In the genomic region with DNA sequence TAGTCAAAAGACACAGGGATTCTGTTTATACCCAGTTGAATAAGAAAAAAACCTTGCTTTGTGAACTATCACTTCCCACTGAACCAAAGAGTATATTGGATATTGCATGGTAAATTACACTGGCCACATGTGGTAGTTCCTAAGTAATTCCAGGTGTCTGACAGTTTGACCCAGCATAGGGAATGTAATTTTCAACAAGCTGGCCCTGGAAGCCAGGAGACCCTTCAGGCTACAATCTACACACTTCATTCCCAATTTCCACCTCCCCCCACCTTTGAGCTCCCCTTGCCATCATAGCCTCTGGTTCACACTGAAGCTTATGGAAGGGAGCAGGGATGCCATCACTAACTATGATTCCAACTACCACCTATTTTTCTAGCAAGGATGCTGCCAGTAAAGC, we compare ENCODE assay signal across 25 cellular contexts. TPM values are rescaled to one million over a fixed set of nuclear protein-coding genes. Genes with fewer than 3 reads are reported as not detected.
"Had no signal": no experiment of that assay in that cellular context is flagged by ENCODE, and none has a peak within 500 bp of the region (broad histone marks: within the 10 kb centered on the region; RNA-seq: fewer than 3 reads in every experiment).

No MANE protein-coding gene starts in this region.

- H3K9me3 ChIP-seq: Peyer's patch, SJSA1 had no signal

- H3K9me3 Mint-ChIP-seq: activated CD4-positive, alpha-beta memory T cell treated with anti-CD3 and anti-CD28 coated beads, Interleukin-2, amount 10 ng/mL, durations not matched to agents 7 days and 5 days; activated naive CD4-positive, alpha-beta T cell treated with anti-CD3 and anti-CD28 coated beads, Interleukin-2, amount 10 ng/mL, durations not matched to agents 7 days and 5 days; activated naive CD8-positive, alpha-beta T cell treated with anti-CD3 and anti-CD28 coated beads for 36 hours; activated T-helper 2 cell treated with anti-CD3 and anti-CD28 coated beads, Interferon-gamma antibody, Interleukin-2, Interleukin-4, amounts not matched to agents 10 μg/mL and 5 μg/mL and 100 μg/mL, durations not matched to agents 14 hours and 24 hours and 36 hours had no signal

- H3K27ac ChIP-seq: Peyer's patch, SJSA1 had no signal

- H3K27ac Mint-ChIP-seq: activated CD4-positive, alpha-beta memory T cell treated with anti-CD3 and anti-CD28 coated beads, Interleukin-2, amount 10 ng/mL, durations not matched to agents 7 days and 5 days; activated naive CD4-positive, alpha-beta T cell treated with anti-CD3 and anti-CD28 coated beads, Interleukin-2, amount 10 ng/mL, durations not matched to agents 7 days and 5 days; activated naive CD8-positive, alpha-beta T cell treated with anti-CD3 and anti-CD28 coated beads for 36 hours; activated T-cell treated with anti-CD3 and anti-CD28 coated beads, Interleukin-2, amount 50 U/mL, for 72 hours; activated T-helper 2 cell treated with anti-CD3 and anti-CD28 coated beads, Interferon-gamma antibody, Interleukin-2, Interleukin-4, amounts not matched to agents 10 μg/mL and 5 μg/mL and 100 μg/mL, durations not matched to agents 14 hours and 24 hours and 36 hours; T-helper 17 cell had no signal

- H3K36me3 ChIP-seq: Peyer's patch, SJSA1 had no signal

- ATAC-seq: activated T-cell treated with anti-CD3 and anti-CD28 coated beads, Interleukin-2, amount 50 U/mL, for 72 hours; T-helper 17 cell had no signal

- H3K4me3 ChIP-seq: Peyer's patch, SJSA1 had no signal

- DNase-seq: activated CD4-positive, alpha-beta memory T cell treated with anti-CD3 and anti-CD28 coated beads, Interleukin-2, amount 10 ng/mL, durations not matched to agents 7 days and 5 days; activated CD4-positive, alpha-beta T cell treated with anti-CD3 and anti-CD28 coated beads, Interleukin-2, amount 50 U/mL, for 1 hour; activated CD4-positive, CD25-positive, alpha-beta regulatory T cell; activated gamma-delta T cell treated with Interleukin-2 at 50 U/mL for 16 hours; activated naive CD4-positive, alpha-beta T cell treated with anti-CD3 and anti-CD28 coated beads, Interleukin-2, amount 10 ng/mL, durations not matched to agents 7 days and 5 days; activated naive CD8-positive, alpha-beta T cell treated with anti-CD3 and anti-CD28 coated beads for 36 hours; activated T-cell treated with anti-CD3 and anti-CD28 coated beads for 4 hours; activated T-cell treated with anti-CD3 and anti-CD28 coated beads, Interleukin-2, amount 50 U/mL, for 72 hours; Karpas-422; NCI-H1105 treated with DMSO at 0.1 percent for 48 hours; NCI-H1436 treated with DMSO at 0.1 percent for 48 hours; NCI-H187; NCI-H2081 treated with DMSO at 0.1 percent for 48 hours; NCI-H2171; NCI-H226; NCI-H526; NK-92 treated with Interleukin-12 subunit alpha and Interleukin-12 subunit beta, amount 100 ng/mL, for 24 hours; Peyer's patch; SHP77; T-helper 17 cell; T1000 had no signal

- H3K36me3 Mint-ChIP-seq: activated naive CD4-positive, alpha-beta T cell treated with anti-CD3 and anti-CD28 coated beads, Interleukin-2, amount 10 ng/mL, durations not matched to agents 7 days and 5 days; activated naive CD8-positive, alpha-beta T cell treated with anti-CD3 and anti-CD28 coated beads for 36 hours had no signal

- H3K27me3 ChIP-seq: Peyer's patch had no signal

- H3K4me3 Mint-ChIP-seq: activated CD4-positive, alpha-beta memory T cell treated with anti-CD3 and anti-CD28 coated beads, Interleukin-2, amount 10 ng/mL, durations not matched to agents 7 days and 5 days; activated naive CD4-positive, alpha-beta T cell treated with anti-CD3 and anti-CD28 coated beads, Interleukin-2, amount 10 ng/mL, durations not matched to agents 7 days and 5 days; activated naive CD8-positive, alpha-beta T cell treated with anti-CD3 and anti-CD28 coated beads for 36 hours; activated T-cell treated with anti-CD3 and anti-CD28 coated beads, Interleukin-2, amount 50 U/mL, for 72 hours; T-helper 17 cell had no signal

RNA-seq across cellular contexts. Expression of gene FRZB, which starts 2.8 kb away (rescaled TPM):
- total RNA-seq: activated CD4-positive, alpha-beta memory T cell treated with anti-CD3 and anti-CD28 coated beads, Interleukin-2, amount 10 ng/mL, durations not matched to agents 7 days and 5 days; activated CD8-positive, alpha-beta memory T cell treated with anti-CD3 and anti-CD28 coated beads for 36 hours; activated naive CD8-positive, alpha-beta T cell treated with anti-CD3 and anti-CD28 coated beads for 36 hours; activated T-cell treated with anti-CD3 and anti-CD28 coated beads, Interleukin-2, amount 50 U/mL, for 72 hours; activated T-helper 2 cell treated with anti-CD3 and anti-CD28 coated beads, Interferon-gamma antibody, Interleukin-2, Interleukin-4, amounts not matched to agents 10 μg/mL and 5 μg/mL and 100 μg/mL, durations not matched to agents 14 hours and 24 hours and 36 hours; NCI-H460; T-helper 17 cell had no signal
